ENCODE assay signal across 8 cellular contexts in genomic region chr4:122577808-122578781, GRCh38. TPM values are rescaled to one million over a fixed set of nuclear protein-coding genes. Genes with fewer than 3 reads are reported as not detected.
DNase-seq lines count a peak whose midpoint lies in the region; ATAC-seq and TF ChIP-seq lines count a peak whose summit lies in the region.

No MANE protein-coding gene starts in this region.

- in situ Hi-C loops in SK-MEL-5 (cut with HindIII; ENCODE audit: low pct_unique_long_range_greater_than_20kb, low sequenced_read_pairs) = no loop called here

- DNase-seq in Daoy (ENCODE audit: low read depth) (peak; percentile 11), HL-60 (ENCODE audit: low read depth in 1 of 2, low spot score in 1 of 2) (peak in 1 of 2 experiments; percentile 79), SK-MEL-5 (ENCODE audit: low read depth, low spot score) (peak; percentile 68), left cardiac atrium (no peak), retina (no peak)
- peak; percentile 71 for DNase-seq in activated naive CD4-positive, alpha-beta T cell treated with Interleukin-2 at 50 U/mL for 16 hours
- peak; percentile 77 to 78 for DNase-seq in stimulated activated CD4-positive, alpha-beta T cell treated with anti-CD3 and anti-CD28 coated beads, Interleukin-2, amount 100 ng/mL, for 24 hours

- H3K27me3 ChIP-seq in HL-60 (ENCODE audit: insufficient read depth, poor library complexity, severe bottlenecking) = no peaks in the 10 kb centered on the region

- H3K4me3 ChIP-seq in HL-60 (replicated peaks; ENCODE audit: insufficient read depth, low read length) = peak overlapping the region; percentile 15; the same call in 1 of the 2 replicates

- intact Hi-C loops in left cardiac atrium (cut with DNase I) = loop anchor here in 1 of 2 donors (5.0 kb wide), 1 partner anchor 676 kb away; no protein-coding TSS in a partner anchor

- no peak overlapping the region; the same call in 1 of the 2 replicates for H3K27ac ChIP-seq in HL-60 (replicated peaks)

- TF ChIP-seq CTCF in HL-60 (IDR thresholded peaks at IDR 0.05; ENCODE audit: insufficient read depth, low read length) = peak; percentile 74

- ATAC-seq in GM21360 (IDR thresholded peaks at IDR 0.05; ENCODE audit: unreplicated experiment) (peak; percentile 71), left cardiac atrium (peak; percentile 59 to 81)

RNA-seq across cellular contexts. Expression of gene IL21, which starts 42.8 kb away (rescaled TPM):
- not detected in 2 replicates for total RNA-seq in Daoy (2014; rRNA removed; shearing (Covaris generic))
- total RNA-seq in SK-MEL-5 (2014; rRNA removed; shearing (Covaris generic)) = not detected in 2 replicates
- not detected in 2 replicates for polyA plus RNA-seq in SK-MEL-5 (2015; cell fraction: cytosol; rRNA removed)
- polyA plus RNA-seq in SK-MEL-5 (2015; cell fraction: nucleus; rRNA removed) = not detected in 2 replicates
- not detected for total RNA-seq in left cardiac atrium

Comparison
In these comparisons a context has a peak if more than half of its experiments do, and no peak if none do; other contexts are left out.
1. DNase-seq: peak in Daoy (single experiment), SK-MEL-5 (single experiment), activated naive CD4-positive, alpha-beta T cell treated with Interleukin-2 at 50 U/mL for 16 hours (single experiment) and stimulated activated CD4-positive, alpha-beta T cell treated with anti-CD3 and anti-CD28 coated beads, Interleukin-2, amount 100 ng/mL, for 24 hours (2 of 2); none in left cardiac atrium (single experiment) and retina (single experiment).